Comparison of ENCODE assay signal across 27 cellular contexts in genomic region chr9:98207606-98208005, GRCh38. TPM values are rescaled to one million over a fixed set of nuclear protein-coding genes. Genes with fewer than 3 reads are reported as not detected.
DNase-seq lines count a peak whose midpoint lies in the region; ATAC-seq and TF ChIP-seq lines count a peak whose summit lies in the region.
"Had no signal": no experiment of that assay in that cellular context is flagged by ENCODE, and none has a peak within 500 bp of the region (broad histone marks: within the 10 kb centered on the region; RNA-seq: fewer than 3 reads in every experiment).

No MANE protein-coding gene starts in this region.

- H3K27ac ChIP-seq in PC-3 (ENCODE audit: low read length) (no peak overlapping the region), smooth muscle cell (ENCODE audit: low read depth) (no peak overlapping the region)
- H3K27ac ChIP-seq: cardiac muscle cell, parathyroid adenoma, sigmoid colon had no signal

- H3K27ac Mint-ChIP-seq in glutamatergic neuron (ENCODE audit: unreplicated experiment) = peak overlapping the region; percentile 44
- H3K27ac Mint-ChIP-seq: activated naive CD4-positive, alpha-beta T cell treated with anti-CD3 and anti-CD28 coated beads for 36 hours; stimulated activated effector memory CD8-positive, alpha-beta T cell treated with anti-CD3 and anti-CD28 coated beads, Interleukin-12 subunit alpha, Interleukin-12 subunit beta, amount 100 ng/mL, for 72 hours had no signal

- H3K79me2 ChIP-seq in PC-3 (ENCODE audit: low read length) (no peaks in the 10 kb centered on the region), smooth muscle cell (ENCODE audit: low read depth) (no peaks in the 10 kb centered on the region)
- H3K79me2 ChIP-seq: parathyroid adenoma had no signal

- TF ChIP-seq CTCF in GM10266 (IDR thresholded peaks at IDR 0.05; ENCODE audit: control insufficient read depth, insufficient read depth, low read depth, missing control alignments) (peak; percentile 7), PC-3 (conservative IDR thresholded peaks at IDR 0.05; ENCODE audit: low read depth, low read length) (0 out of 2 replicates have a peak, but pooled peaks have one; percentile 20), glutamatergic neuron (IDR thresholded peaks at IDR 0.05; ENCODE audit: partially characterized antibody, unreplicated experiment) (no peak), smooth muscle cell (IDR thresholded peaks at IDR 0.05; ENCODE audit: borderline replicate concordance, insufficient read depth, poor library complexity, severe bottlenecking) (no peak)

- no peaks in the 10 kb centered on the region for H3K9me2 ChIP-seq in PC-3 (replicated peaks; ENCODE audit: low read length)

- peaks cover 11% of the 10 kb centered on the region for H3K4me1 Mint-ChIP-seq in glutamatergic neuron (ENCODE audit: low read depth, unreplicated experiment)
- H3K4me1 Mint-ChIP-seq: stimulated activated effector memory CD8-positive, alpha-beta T cell treated with anti-CD3 and anti-CD28 coated beads, Interleukin-12 subunit alpha, Interleukin-12 subunit beta, amount 100 ng/mL, for 72 hours had no signal

- H3K4me2 ChIP-seq in PC-3 (ENCODE audit: low read length) (no peak overlapping the region), smooth muscle cell (no peak overlapping the region)

- CTCF ChIA-PET in PC-3 (lab: Charles Lee) = no interaction called here

- H3K9me3 ChIP-seq in PC-3 (ENCODE audit: low read length) (no peaks in the 10 kb centered on the region), smooth muscle cell (replicated peaks; ENCODE audit: low read depth) (no peaks in the 10 kb centered on the region)
- H3K9me3 ChIP-seq: sigmoid colon had no signal

- POLR2A ChIA-PET in PC-3 (lab: Charles Lee; ENCODE audit: unreplicated experiment) = no interaction called here

- DNase-seq in A172 (ENCODE audit: low spot score) (peak; percentile 19), GM10266 (ENCODE audit: extremely low spot score) (no peak), PC-3 (no peak), glutamatergic neuron (no peak), T-helper 2 cell (no peak), posterior vena cava (ENCODE audit: low spot score) (no peak), smooth muscle cell (lab: John Stamatoyannopoulos, UW; ENCODE audit: unreplicated experiment) (no peak)
- DNase-seq: activated naive CD4-positive, alpha-beta T cell treated with anti-CD3 and anti-CD28 coated beads for 36 hours; activated T-cell treated with anti-CD3 and anti-CD28 coated beads, Interleukin-2, amount 50 U/mL, for 4 hours; amygdala; CD4-positive, alpha-beta memory T cell; DMS79 treated with DMSO at 0.1 percent for 48 hours; foreskin melanocyte; KG1; naive thymus-derived CD4-positive, alpha-beta T cell; NCI-H1048; NCI-H2029 treated with DMSO at 0.1 percent for 48 hours; NCI-H446; NK-92 treated with Interleukin-12 subunit alpha and Interleukin-12 subunit beta, amount 100 ng/mL, for 24 hours; RPMI8226; sigmoid colon; T-helper 9 cell had no signal

- H3K4me3 ChIP-seq in PC-3 (ENCODE audit: low read length) (no peak overlapping the region), smooth muscle cell (no peak overlapping the region)
- H3K4me3 ChIP-seq: cardiac muscle cell, sigmoid colon had no signal

- H3K36me3 ChIP-seq in PC-3 (ENCODE audit: low read depth, low read length) = no peaks in the 10 kb centered on the region
- no peaks in the 10 kb centered on the region for H3K36me3 ChIP-seq in smooth muscle cell (ENCODE audit: low read depth)
- H3K36me3 ChIP-seq: cardiac muscle cell had no signal

- intact Hi-C loops in PC-3 (cut with micrococcal nuclease) (no loop called here), posterior vena cava (cut with DNase I) (loop anchor here (5.0 to 10.0 kb wide), 2 partner anchors 55 to 133 kb away; no protein-coding TSS in a partner anchor)

- no peaks in the 10 kb centered on the region for H3F3A ChIP-seq in PC-3 (ENCODE audit: low read length, unreplicated experiment)
- no peaks in the 10 kb centered on the region for H3F3A ChIP-seq in smooth muscle cell (ENCODE audit: low read depth)

- H2AFZ ChIP-seq in PC-3 (ENCODE audit: low read length) (no peak overlapping the region), smooth muscle cell (ENCODE audit: low read depth) (no peak overlapping the region)
- H2AFZ ChIP-seq: parathyroid adenoma had no signal

- H3K9ac ChIP-seq in PC-3 (ENCODE audit: low read length) = no peak overlapping the region
- H3K9ac ChIP-seq in smooth muscle cell (ENCODE audit: low read depth) = no peak overlapping the region
- H3K9ac ChIP-seq: parathyroid adenoma had no signal

- H3K9me3 Mint-ChIP-seq in glutamatergic neuron (ENCODE audit: unreplicated experiment) = peaks cover 1% of the 10 kb centered on the region
- H3K9me3 Mint-ChIP-seq: activated naive CD4-positive, alpha-beta T cell treated with anti-CD3 and anti-CD28 coated beads for 36 hours; activated T-cell treated with anti-CD3 and anti-CD28 coated beads, Interleukin-2, amount 50 U/mL, for 4 hours; CD4-positive, alpha-beta memory T cell; naive thymus-derived CD4-positive, alpha-beta T cell; stimulated activated effector memory CD8-positive, alpha-beta T cell treated with anti-CD3 and anti-CD28 coated beads, Interleukin-12 subunit alpha, Interleukin-12 subunit beta, amount 100 ng/mL, for 72 hours had no signal

- H3K4me1 ChIP-seq in PC-3 (ENCODE audit: insufficient read depth, low read length) (no peaks in the 10 kb centered on the region), smooth muscle cell (ENCODE audit: low read depth) (no peaks in the 10 kb centered on the region)
- H3K4me1 ChIP-seq: parathyroid adenoma had no signal

- WGBS in smooth muscle cell (ENCODE audit: low lambda C conversion rate) = 90% methylated on average over 4 of the region's 4 CpGs

- no peaks in the 10 kb centered on the region for H3K36me3 Mint-ChIP-seq in glutamatergic neuron (ENCODE audit: unreplicated experiment)
- H3K36me3 Mint-ChIP-seq: stimulated activated effector memory CD8-positive, alpha-beta T cell treated with anti-CD3 and anti-CD28 coated beads, Interleukin-12 subunit alpha, Interleukin-12 subunit beta, amount 100 ng/mL, for 72 hours had no signal

- H3K4me3 Mint-ChIP-seq in glutamatergic neuron (ENCODE audit: unreplicated experiment) = no peak overlapping the region
- H3K4me3 Mint-ChIP-seq: activated naive CD4-positive, alpha-beta T cell treated with anti-CD3 and anti-CD28 coated beads for 36 hours; activated T-cell treated with anti-CD3 and anti-CD28 coated beads, Interleukin-2, amount 50 U/mL, for 4 hours; CD4-positive, alpha-beta memory T cell; naive thymus-derived CD4-positive, alpha-beta T cell; stimulated activated effector memory CD8-positive, alpha-beta T cell treated with anti-CD3 and anti-CD28 coated beads, Interleukin-12 subunit alpha, Interleukin-12 subunit beta, amount 100 ng/mL, for 72 hours had no signal

- no peaks in the 10 kb centered on the region for H4K20me1 ChIP-seq in PC-3 (ENCODE audit: low read length)
- H4K20me1 ChIP-seq in smooth muscle cell (ENCODE audit: low read depth) = no peaks in the 10 kb centered on the region

- BruUV-seq in PC-3 (replicated peaks; lab: Mats Ljungman, UMichigan) = no TSS peak

- ATAC-seq in PC-3 = no peak
- ATAC-seq in GM18502 (IDR thresholded peaks at IDR 0.05; ENCODE audit: poor library complexity, unreplicated experiment) = no peak
- ATAC-seq: activated T-cell treated with anti-CD3 and anti-CD28 coated beads, Interleukin-2, amount 50 U/mL, for 4 hours; naive thymus-derived CD4-positive, alpha-beta T cell; SK-N-SH treated with all-trans-retinoic acid at 6 μM for 48 hours; stimulated activated effector memory CD8-positive, alpha-beta T cell treated with anti-CD3 and anti-CD28 coated beads, Interleukin-12 subunit alpha, Interleukin-12 subunit beta, amount 100 ng/mL, for 72 hours had no signal

- H3K27me3 ChIP-seq in PC-3 (ENCODE audit: low read length) (no peaks in the 10 kb centered on the region), smooth muscle cell (ENCODE audit: low read depth) (no peaks in the 10 kb centered on the region)
- H3K27me3 ChIP-seq: cardiac muscle cell, sigmoid colon had no signal

- peaks cover 3% of the 10 kb centered on the region for H3K27me3 Mint-ChIP-seq in glutamatergic neuron (ENCODE audit: unreplicated experiment)
- H3K27me3 Mint-ChIP-seq: CD4-positive, alpha-beta memory T cell; naive thymus-derived CD4-positive, alpha-beta T cell had no signal

RNA-seq across cellular contexts. Expression of gene CORO2A, which starts 15.2 kb away (rescaled TPM):
- total RNA-seq in A172 (2014; rRNA removed; shearing (Covaris generic)) = 12.4 and 12.5 TPM in 2 replicates
- total RNA-seq in PC-3 (2014; rRNA removed) = 2.2 and 2.8 TPM in 2 replicates
- 23.9 TPM for total RNA-seq in glutamatergic neuron (ENCODE audit: unreplicated experiment)
- 1 to 10 TPM in 1 of 2 donors, under 1 TPM in 1; 0.95 to 1.2 TPM for total RNA-seq in posterior vena cava
- 5.8 and 6.0 TPM in 2 replicates for total RNA-seq in smooth muscle cell
- 4.7 and 6.8 TPM in 2 replicates for polyA plus RNA-seq in smooth muscle cell

RNA-seq across cellular contexts. Expression of gene TBC1D2, which starts 47.8 kb away (rescaled TPM):
- 87.2 and 93.4 TPM in 2 replicates for total RNA-seq in A172 (2014; rRNA removed; shearing (Covaris generic))
- total RNA-seq in PC-3 (2014; rRNA removed) = 7.4 and 8.2 TPM in 2 replicates
- total RNA-seq in glutamatergic neuron (ENCODE audit: unreplicated experiment) = 7.6 TPM
- total RNA-seq in posterior vena cava = 10 to 100 TPM in 1 of 2 donors, 1 to 10 TPM in 1; 6.9 to 10.5 TPM
- total RNA-seq in smooth muscle cell = 7.7 and 9.3 TPM in 2 replicates
- 8.6 and 14.1 TPM in 2 replicates for polyA plus RNA-seq in smooth muscle cell

Comparison
In these comparisons a context has a peak if more than half of its experiments do, and no peak if none do; other contexts are left out.
1. CTCF ChIP-seq: peak in GM10266 (single experiment) and PC-3 (single experiment); none in glutamatergic neuron (single experiment) and smooth muscle cell (single experiment).